ENCODE assay signal across 26 cellular contexts in the genomic region with DNA sequence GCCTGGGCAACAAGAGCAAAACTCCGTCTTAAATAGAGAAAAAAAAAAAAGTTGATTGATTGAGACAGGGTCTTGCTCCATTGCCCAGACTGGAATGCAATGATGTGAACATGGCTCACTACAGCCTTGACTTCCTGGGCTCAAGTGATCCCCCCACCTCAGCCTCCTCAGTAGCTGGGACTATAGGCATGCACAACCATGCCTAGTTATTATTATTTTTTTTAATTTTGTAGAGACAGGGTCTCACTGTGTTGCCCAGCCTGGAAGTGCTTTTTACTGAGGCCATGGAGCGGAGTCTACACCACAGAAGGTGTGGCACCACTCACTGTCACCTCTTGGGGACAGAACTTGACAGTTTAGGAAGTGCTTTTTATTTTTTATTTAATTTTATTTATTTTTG.
"Had no signal": no experiment of that assay in that cellular context is flagged by ENCODE, and none has a peak within 500 bp of the region (broad histone marks: within the 10 kb centered on the region; RNA-seq: fewer than 3 reads in every experiment).

No MANE protein-coding gene starts in this region.

- H3K9me3 ChIP-seq: colonic mucosa, esophagus squamous epithelium, gastrocnemius medialis, heart right ventricle, left lung, lower lobe of right lung had no signal

- DNase-seq: colonic mucosa; cortex of kidney; effector CD8-positive, alpha-beta T cell; effector memory CD8-positive, alpha-beta T cell; endodermal cell; erythroblast; esophagus squamous epithelium; foreskin fibroblast; foreskin melanocyte; gastrocnemius medialis; glutamatergic neuron; head of caudate nucleus; heart right ventricle; hippocampal formation; left cardiac atrium; left lung; left ventricle myocardium superior; lower lobe of right lung; mesenchymal stem cell; midbrain; naive thymus-derived CD4-positive, alpha-beta T cell had no signal

- H3K27me3 ChIP-seq: colonic mucosa, esophagus squamous epithelium, gastrocnemius medialis, heart right ventricle, left lung had no signal

- H3K4me1 ChIP-seq: colonic mucosa, gastrocnemius medialis, heart right ventricle, left lung, lower lobe of right lung had no signal

- FAIRE-seq: endometrium, islet of Langerhans, keratinocyte had no signal

- ATAC-seq: effector memory CD8-positive, alpha-beta T cell; esophagus mucosa; gastrocnemius medialis; heart right ventricle; left cardiac atrium; left lung; left ventricle myocardium superior; lower lobe of right lung; naive thymus-derived CD4-positive, alpha-beta T cell had no signal

- H3K4me3 ChIP-seq: colonic mucosa, esophagus squamous epithelium, gastrocnemius medialis, heart right ventricle, left lung, lower lobe of right lung had no signal

- H3K27ac ChIP-seq: colonic mucosa, epithelial cell of prostate, esophagus squamous epithelium, gastrocnemius medialis, heart right ventricle, left lung, lower lobe of right lung had no signal

- H3K36me3 ChIP-seq: colonic mucosa, gastrocnemius medialis, heart right ventricle, left lung, lower lobe of right lung had no signal
